In genomic region chr5:1336749-1337489, GRCh38 we compare ENCODE assay signal across 27 cellular contexts. TPM values are rescaled to one million over a fixed set of nuclear protein-coding genes. Genes with fewer than 3 reads are reported as not detected.
A peak's percentile ranks its signal among the peaks of the same experiment; 100 is the strongest.
DNase-seq lines count a peak whose midpoint lies in the region; ATAC-seq and TF ChIP-seq lines count a peak whose summit lies in the region.
"Had no signal": no experiment of that assay in that cellular context is flagged by ENCODE, and none has a peak within 500 bp of the region (broad histone marks: within the 10 kb centered on the region; RNA-seq: fewer than 3 reads in every experiment).

No MANE protein-coding gene starts in this region.

- peaks cover 88 to 100% (median 97%) of the 10 kb centered on the region in 11 experiments for H3K36me3 ChIP-seq in BLaER1 treated with 17β-estradiol and CSF1 and Interleukin-3, amounts not matched to agents 10 nM and 100 nM
- H3K36me3 ChIP-seq in duodenal mucosa (ENCODE audit: control insufficient read depth in 1 of 2, insufficient read depth in 2 of 2, low read length in 2 of 2) (peaks cover 51 to 94% of the 10 kb centered on the region in 2 donors), tibial nerve (peaks cover 6 to 96% (median 31%) of the 10 kb centered on the region in 3 donors)

- DNase-seq in renal cortical epithelial cell (ENCODE audit: low read depth) (peak; percentile 23), tibial nerve (ENCODE audit: low spot score in 2 of 2) (no peak), AG08396 (ENCODE audit: low spot score) (no peak)
- DNase-seq: activated naive CD4-positive, alpha-beta T cell treated with anti-CD3 and anti-CD28 coated beads, Interleukin-2, amount 50 U/mL, for 16 hours; amygdala; colonic mucosa; effector memory CD4-positive, alpha-beta T cell; GM23248; NCI-H1694 treated with DMSO at 0.1 percent for 48 hours; NCI-H2171; NCI-H524 treated with DMSO at 0.1 percent for 48 hours; NK-92 treated with Interleukin-12 subunit alpha and Interleukin-12 subunit beta, amount 100 ng/mL, for 24 hours; stimulated activated CD8-positive, alpha-beta memory T cell treated with anti-CD3 and anti-CD28 coated beads, Interleukin-4, amount 100 ng/mL, for 48 hours; trophoblast cell had no signal

- H4K20me1 ChIP-seq in BLaER1 treated with 17β-estradiol and CSF1 and Interleukin-3, amounts not matched to agents 10 nM and 100 nM = peaks cover 82 to 100% (median 99%) of the 10 kb centered on the region in 11 experiments; a peak in 21 of 22 replicates

- no peaks in the 10 kb centered on the region for H3K27me3 Mint-ChIP-seq in IgD-negative memory B cell
- H3K27me3 Mint-ChIP-seq: memory B cell had no signal

- peak overlapping the region in 6 of 11 experiments; percentile 1 to 56 (median 45); a peak in 10 of 22 replicates for H3K9ac ChIP-seq in BLaER1 treated with 17β-estradiol and CSF1 and Interleukin-3, amounts not matched to agents 10 nM and 100 nM
- H3K9ac ChIP-seq in duodenal mucosa (ENCODE audit: low read depth in 1 of 2, low read length in 2 of 2) = no peak overlapping the region
- H3K9ac ChIP-seq: GM23248 had no signal

- H3K27ac Mint-ChIP-seq in IgD-negative memory B cell = peak overlapping the region in 2 of 3 donors; percentile 65 to 88
- H3K27ac Mint-ChIP-seq: WTC11 had no signal

- no peak overlapping the region for H3K27ac ChIP-seq in BLaER1 treated with 17β-estradiol and CSF1 and Interleukin-3, amounts not matched to agents 10 nM and 100 nM
- H3K27ac ChIP-seq in duodenal mucosa (ENCODE audit: low read depth, low read length) (peak overlapping the region; percentile 30), tibial nerve (no peak overlapping the region)
- H3K27ac ChIP-seq: breast epithelium, colonic mucosa, GM23248, HL-60 had no signal

- TF ChIP-seq CTCF in tibial nerve (IDR thresholded peaks at IDR 0.05) = no peak

- TF ChIP-seq POLR2A in tibial nerve (IDR thresholded peaks at IDR 0.05) = no peak

- TF ChIP-seq EP300 in tibial nerve (IDR thresholded peaks at IDR 0.05) = no peak

- WGBS in tibial nerve, 2 donors = 84 to 88% methylated on average over 22 of the region's 22 CpGs

- peaks cover 6 to 20% (median 7%) of the 10 kb centered on the region in 3 donors for H3K4me1 Mint-ChIP-seq in IgD-negative memory B cell
- H3K4me1 Mint-ChIP-seq: CD14-positive monocyte, WTC11 had no signal

- H3K4me2 ChIP-seq in BLaER1 treated with 17β-estradiol and CSF1 and Interleukin-3, amounts not matched to agents 10 nM and 100 nM = peak overlapping the region in 9 of 11 experiments; percentile 8 to 87 (median 71); a peak in 16 of 22 replicates

- peaks cover 0 to 55% (median 36%) of the 10 kb centered on the region in 10 experiments; a peak in 16 of 20 replicates for H3K4me1 ChIP-seq in BLaER1 treated with 17β-estradiol and CSF1 and Interleukin-3, amounts not matched to agents 10 nM and 100 nM
- H3K4me1 ChIP-seq in duodenal mucosa (ENCODE audit: control insufficient read depth in 1 of 2, insufficient read depth in 2 of 2, low read length in 2 of 2) (peaks cover 36 to 37% of the 10 kb centered on the region in 2 donors), tibial nerve (no peaks in the 10 kb centered on the region)
- H3K4me1 ChIP-seq: breast epithelium, colonic mucosa had no signal

- H3K4me3 Mint-ChIP-seq in IgD-negative memory B cell = peak overlapping the region in 1 of 4 donors; percentile 57
- H3K4me3 Mint-ChIP-seq: CD14-positive monocyte, memory B cell, WTC11 had no signal

- H3K9me3 ChIP-seq in BLaER1 treated with 17β-estradiol and CSF1 and Interleukin-3, amounts not matched to agents 10 nM and 100 nM (replicated peaks in 1 of 11) = no peaks in the 10 kb centered on the region
- H3K9me3 ChIP-seq in duodenal mucosa (ENCODE audit: control insufficient read depth in 1 of 2, low read length in 2 of 2) = no peaks in the 10 kb centered on the region
- H3K9me3 ChIP-seq in tibial nerve = no peaks in the 10 kb centered on the region
- H3K9me3 ChIP-seq: breast epithelium, colonic mucosa had no signal

- no peaks in the 10 kb centered on the region for H3K27me3 ChIP-seq in BLaER1 treated with 17β-estradiol and CSF1 and Interleukin-3, amounts not matched to agents 10 nM and 100 nM
- no peaks in the 10 kb centered on the region for H3K27me3 ChIP-seq in duodenal mucosa (ENCODE audit: control insufficient read depth in 1 of 2, insufficient read depth in 2 of 2, low read length in 2 of 2)
- no peaks in the 10 kb centered on the region for H3K27me3 ChIP-seq in tibial nerve
- H3K27me3 ChIP-seq: breast epithelium, colonic mucosa had no signal

- no peaks in the 10 kb centered on the region for H3K9me3 Mint-ChIP-seq in IgD-negative memory B cell
- H3K9me3 Mint-ChIP-seq: CD14-positive monocyte, memory B cell, WTC11 had no signal

- ATAC-seq in GM21367 (IDR thresholded peaks at IDR 0.05; ENCODE audit: unreplicated experiment) = no peak
- ATAC-seq: Panc1, WTC11 had no signal

- peak overlapping the region in 1 of 10 experiments; percentile 32; a peak in 1 of 20 replicates for H3K4me3 ChIP-seq in BLaER1 treated with 17β-estradiol and CSF1 and Interleukin-3, amounts not matched to agents 10 nM and 100 nM
- H3K4me3 ChIP-seq in duodenal mucosa (ENCODE audit: low read depth in 1 of 2, low read length in 2 of 2) (peak overlapping the region in 1 of 2 donors; percentile 10), tibial nerve (no peak overlapping the region)
- H3K4me3 ChIP-seq: breast epithelium, colonic mucosa, GM23248 had no signal

- no peaks in the 10 kb centered on the region for H3K36me3 Mint-ChIP-seq in IgD-negative memory B cell

RNA-seq across cellular contexts. Expression of gene CLPTM1L, which starts 8.0 kb away (rescaled TPM):
- 25.7 TPM for polyA plus RNA-seq in IgD-negative memory B cell
- total RNA-seq in renal cortical epithelial cell = 189 and 249 TPM in 2 replicates
- total RNA-seq in tibial nerve = 100 to 1,000 TPM in 1 of 4 donors, 10 to 100 TPM in 3; 68.8 to 102 (median 84.4) TPM

RNA-seq across cellular contexts. Expression of gene TERT, which starts 42.1 kb away (rescaled TPM):
- not detected for polyA plus RNA-seq in IgD-negative memory B cell
- not detected in 2 replicates for total RNA-seq in renal cortical epithelial cell
- not detected for total RNA-seq in tibial nerve
- total RNA-seq: epithelial cell of proximal tubule, GM23248, skeletal muscle tissue had no signal
- polyA plus RNA-seq: CD14-positive monocyte, GM23248, keratinocyte had no signal

Comparison
In these comparisons a context has a peak if more than half of its experiments do, and no peak if none do; other contexts are left out.
1. H3K9ac ChIP-seq: peak in BLaER1 treated with 17β-estradiol and CSF1 and Interleukin-3, amounts not matched to agents 10 nM and 100 nM (6 of 11); none in duodenal mucosa (0 of 2).